Comparison of ENCODE assay signal across 29 cellular contexts in the genomic region with DNA sequence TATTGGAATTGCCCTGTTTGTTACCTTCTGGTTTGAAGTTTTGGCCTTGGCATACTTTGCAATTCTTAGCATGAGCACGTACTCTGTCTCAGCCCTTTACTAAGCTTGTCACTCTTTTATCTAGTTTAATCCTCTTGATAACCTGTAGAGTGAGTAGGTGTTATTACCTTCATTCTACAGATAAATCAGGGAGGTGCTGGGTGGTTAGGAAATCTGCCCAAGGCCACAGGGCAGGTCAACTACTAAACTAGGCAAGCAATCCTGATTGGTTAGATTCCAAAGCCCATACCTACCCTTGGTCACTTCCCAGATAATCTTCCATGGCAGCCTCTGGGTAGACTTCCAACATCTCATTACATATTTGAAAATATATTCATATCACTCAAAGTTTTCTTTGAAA.
"Had no signal": no experiment of that assay in that cellular context is flagged by ENCODE, and none has a peak within 500 bp of the region (broad histone marks: within the 10 kb centered on the region; RNA-seq: fewer than 3 reads in every experiment).

No MANE protein-coding gene starts in this region.

- FAIRE-seq: keratinocyte, urothelium cell line had no signal

- H3K9me3 ChIP-seq: heart right ventricle, left ventricle myocardium inferior, pancreas, prostate gland, spleen, testis, thyroid gland, transverse colon, upper lobe of right lung had no signal

- H3K4me3 ChIP-seq: heart right ventricle, left ventricle myocardium inferior, lung, pancreas, prostate gland, skin epidermis, spleen, testis, thyroid gland, transverse colon, upper lobe of right lung had no signal

- H3K27ac ChIP-seq: heart right ventricle, left ventricle myocardium inferior, pancreas, prostate gland, skin epidermis, spleen, thyroid gland, transverse colon, upper lobe of right lung had no signal

- H3K36me3 ChIP-seq: left ventricle myocardium inferior, pancreas, prostate gland, spleen, thyroid gland, transverse colon, upper lobe of right lung had no signal

- H3K27me3 ChIP-seq: heart right ventricle, pancreas, spleen, testis, thyroid gland, transverse colon, upper lobe of right lung had no signal

- DNase-seq: heart right ventricle; hippocampal formation; kidney glomerular epithelial cell; left ventricle myocardium inferior; midbrain; naive thymus-derived CD8-positive, alpha-beta T cell; nucleus accumbens; pancreas; posterior cingulate gyrus; retina; right cardiac atrium; spleen; stimulated activated CD4-positive, alpha-beta T cell treated with anti-CD3 and anti-CD28 coated beads, Interleukin-1b, Interleukin-23, amount 100 ng/mL, for 48 hours; stimulated activated CD4-positive, alpha-beta T cell treated with anti-CD3 and anti-CD28 coated beads, Interleukin-2, amount 100 ng/mL, for 48 hours; stimulated activated CD4-positive, alpha-beta T cell treated with anti-CD3 and anti-CD28 coated beads, Interleukin-4, amount 100 ng/mL, for 4 hours; stimulated activated CD8-positive, alpha-beta memory T cell treated with anti-CD3 and anti-CD28 coated beads, Interleukin-4, amount 100 ng/mL, for 48 hours; stimulated activated naive CD4-positive, alpha-beta T cell treated with Interleukin-2 at 50 U/mL for 16 hours; stimulated activated naive CD8-positive, alpha-beta T cell treated with anti-CD3 and anti-CD28 coated beads, Interleukin-15, amount 100 ng/mL, for 72 hours; testis; thyroid gland; transverse colon; upper lobe of right lung had no signal

- H3K4me1 ChIP-seq: left ventricle myocardium inferior, pancreas, prostate gland, spleen, upper lobe of right lung had no signal

- ATAC-seq: heart right ventricle; naive thymus-derived CD8-positive, alpha-beta T cell; pancreas; right cardiac atrium; sciatic nerve; stimulated activated memory B cell treated with anti-CD40 and anti-IgM and Interleukin-4, amounts not matched to agents 10 μg/mL and 1 μg/mL and 100 μg/mL, for 72 hours; stimulated activated naive CD8-positive, alpha-beta T cell treated with anti-CD3 and anti-CD28 coated beads, Interleukin-15, amount 100 ng/mL, for 72 hours; upper lobe of right lung had no signal
